17 cellular contexts compared by ENCODE assay signal in the genomic region with DNA sequence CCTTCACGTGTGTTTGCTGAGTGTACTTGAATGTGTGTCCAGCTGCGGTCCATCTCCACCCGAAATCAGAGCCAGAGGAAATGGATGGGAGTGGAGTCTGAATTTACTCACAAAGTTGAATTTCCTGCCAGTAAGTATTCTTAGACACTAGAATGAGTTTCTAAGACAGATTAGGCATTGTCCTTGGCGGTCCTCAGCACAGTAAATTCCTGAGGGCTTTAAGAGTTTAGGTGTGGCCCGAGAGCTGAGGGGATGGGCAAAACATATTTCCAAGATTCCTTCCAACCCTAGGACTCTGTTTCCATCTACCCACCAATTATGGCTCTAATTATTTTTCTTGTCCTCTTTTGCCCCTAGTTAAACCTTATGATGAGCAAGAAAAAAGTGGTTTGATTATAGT.
DNase-seq lines count a peak whose midpoint lies in the region; ATAC-seq and TF ChIP-seq lines count a peak whose summit lies in the region.
"Had no signal": no experiment of that assay in that cellular context is flagged by ENCODE, and none has a peak within 500 bp of the region (broad histone marks: within the 10 kb centered on the region; RNA-seq: fewer than 3 reads in every experiment).

No MANE protein-coding gene starts in this region.

- POLR2A ChIA-PET in RWPE1 (lab: Yijun Ruan, JAX; ENCODE audit: low non-redundant PET) = no interaction called here

- peak; percentile 70 for DNase-seq in AG20443 (ENCODE audit: low spot score)
- no peak for DNase-seq in RWPE1 (ENCODE audit: low spot score)
- DNase-seq in left ventricle myocardium superior = peak; percentile 41
- no peak for DNase-seq in tibial artery
- DNase-seq in HuH-7.5 (ENCODE audit: low spot score) = no peak
- no peak for DNase-seq in COLO668 (lab: John Stamatoyannopoulos, UW; ENCODE audit: unreplicated experiment)
- DNase-seq: activated CD4-positive, alpha-beta memory T cell treated with anti-CD3 and anti-CD28 coated beads for 36 hours; activated T-cell treated with anti-CD3 and anti-CD28 coated beads, Interleukin-2, amount 50 U/mL, for 4 hours; DMS153; naive thymus-derived CD8-positive, alpha-beta T cell; NCI-H82 had no signal

- H3K9ac ChIP-seq in subcutaneous abdominal adipose tissue (ENCODE audit: low read length in 5 of 5) = no peak overlapping the region
- H3K9ac ChIP-seq: BLaER1 treated with 17β-estradiol and CSF1 and Interleukin-3, amounts not matched to agents 10 nM and 100 nM had no signal

- H3K27ac ChIP-seq in RWPE1 (peak overlapping the region; percentile 62; the same call in 1 of the 2 replicates), subcutaneous abdominal adipose tissue (ENCODE audit: low read depth, low read length) (peak overlapping the region; percentile 50), tibial artery (no peak overlapping the region)
- H3K27ac ChIP-seq: BLaER1 treated with 17β-estradiol and CSF1 and Interleukin-3, amounts not matched to agents 10 nM and 100 nM; breast epithelium; prostate gland had no signal

- intact Hi-C loops in left ventricle myocardium superior (cut with micrococcal nuclease) = no loop called here
- intact Hi-C loops in tibial artery (cut with DNase I; ENCODE audit: low total_unique reads) = no loop called here

- TF ChIP-seq CTCF in RWPE1 (conservative IDR thresholded peaks at IDR 0.05; ENCODE audit: low read depth) (no peak), tibial artery (IDR thresholded peaks at IDR 0.05) (no peak)

- no peaks in the 10 kb centered on the region for H3K36me3 ChIP-seq in subcutaneous abdominal adipose tissue (ENCODE audit: control insufficient read depth in 5 of 5, insufficient read depth in 5 of 5, low read length in 5 of 5)
- H3K36me3 ChIP-seq in tibial artery = no peaks in the 10 kb centered on the region
- H3K36me3 ChIP-seq: BLaER1 treated with 17β-estradiol and CSF1 and Interleukin-3, amounts not matched to agents 10 nM and 100 nM; breast epithelium; prostate gland had no signal

- H3K4me1 ChIP-seq in subcutaneous abdominal adipose tissue (ENCODE audit: control insufficient read depth in 5 of 5, insufficient read depth in 5 of 5, low read length in 5 of 5) (peaks cover 0 to 15% (median 0%) of the 10 kb centered on the region in 5 donors), tibial artery (no peaks in the 10 kb centered on the region)
- H3K4me1 ChIP-seq: BLaER1 treated with 17β-estradiol and CSF1 and Interleukin-3, amounts not matched to agents 10 nM and 100 nM; breast epithelium; prostate gland had no signal

- no peaks in the 10 kb centered on the region for H3K27me3 ChIP-seq in subcutaneous abdominal adipose tissue (ENCODE audit: control insufficient read depth in 5 of 5, insufficient read depth in 4 of 5, low read length in 5 of 5)
- H3K27me3 ChIP-seq in tibial artery = no peaks in the 10 kb centered on the region
- H3K27me3 ChIP-seq: BLaER1 treated with 17β-estradiol and CSF1 and Interleukin-3, amounts not matched to agents 10 nM and 100 nM; breast epithelium had no signal

- H3K4me3 ChIP-seq in subcutaneous abdominal adipose tissue (ENCODE audit: low read depth in 1 of 5, low read length in 5 of 5) = peak overlapping the region in 1 of 5 donors; percentile 36
- H3K4me3 ChIP-seq in tibial artery = no peak overlapping the region
- H3K4me3 ChIP-seq: BLaER1 treated with 17β-estradiol and CSF1 and Interleukin-3, amounts not matched to agents 10 nM and 100 nM; breast epithelium; prostate gland had no signal

- CTCF ChIA-PET in RWPE1 (lab: Yijun Ruan, JAX) = no interaction called here

- ATAC-seq in left ventricle myocardium superior = peak; percentile 83
- ATAC-seq in GM18502 (IDR thresholded peaks at IDR 0.05; ENCODE audit: poor library complexity, unreplicated experiment) = no peak
- ATAC-seq: activated naive CD4-positive, alpha-beta T cell treated with anti-CD3 and anti-CD28 coated beads, Interleukin-2, amount 50 U/mL, for 72 hours; activated T-cell treated with anti-CD3 and anti-CD28 coated beads, Interleukin-2, amount 50 U/mL, for 4 hours; naive thymus-derived CD8-positive, alpha-beta T cell had no signal

- H3K9me3 ChIP-seq in subcutaneous abdominal adipose tissue (ENCODE audit: control insufficient read depth in 5 of 5, low read length in 5 of 5) (no peaks in the 10 kb centered on the region), tibial artery (peaks cover 0 to 4% (median 0%) of the 10 kb centered on the region in 3 donors)
- H3K9me3 ChIP-seq: breast epithelium, prostate gland had no signal

Comparison
In these comparisons a context has a peak if more than half of its experiments do, and no peak if none do; other contexts are left out.
1. DNase-seq: peak in AG20443 (single experiment) and left ventricle myocardium superior (single experiment); none in RWPE1 (single experiment), tibial artery (0 of 2), HuH-7.5 (single experiment) and COLO668 (single experiment).
2. H3K27ac ChIP-seq: peak in RWPE1 (single experiment) and subcutaneous abdominal adipose tissue (single experiment); none in tibial artery (0 of 2).